1 cellular context compared by ENCODE assay signal in genomic region chr11:64249563-64250405, GRCh38.
TF ChIP-seq lines count a peak whose summit lies in the region.

No MANE protein-coding gene starts in this region.

TF ChIP-seq in A549, 52 proteins besides CTCF, POLR2A, EP300 and RAD21:
- TF ChIP-seq USF2 (IDR thresholded peaks at IDR 0.05) = no peak
- no peak for TF ChIP-seq TFCP2L1 (CRISPR knock-in tag; IDR thresholded peaks at IDR 0.05)
- peak; percentile 81; the same call in 1 of the 2 replicates for TF ChIP-seq KDM1A (IDR thresholded peaks at IDR 0.05; ENCODE audit: low read depth)
- TF ChIP-seq ESRRA (IDR thresholded peaks at IDR 0.05; ENCODE audit: borderline replicate concordance, low read length) = no peak
- TF ChIP-seq ZFP36 (IDR thresholded peaks at IDR 0.05; ENCODE audit: borderline replicate concordance, partially characterized antibody) = peak; percentile 87
- no peak for TF ChIP-seq RCOR1 (IDR thresholded peaks at IDR 0.05; ENCODE audit: low read depth, low read length)
- TF ChIP-seq NPAS2 (CRISPR knock-in tag; IDR thresholded peaks at IDR 0.05; ENCODE audit: borderline replicate concordance) = no peak
- TF ChIP-seq RNF2 (IDR thresholded peaks at IDR 0.05; ENCODE audit: borderline replicate concordance, low read depth) = no peak
- no peak for TF ChIP-seq HOXB5 (CRISPR knock-in tag; IDR thresholded peaks at IDR 0.05)
- TF ChIP-seq EHMT2 (IDR thresholded peaks at IDR 0.05; ENCODE audit: low read depth) = no peak
- no peak for TF ChIP-seq JUNB (IDR thresholded peaks at IDR 0.05)
- no peak for TF ChIP-seq ZSCAN20 (CRISPR knock-in tag; IDR thresholded peaks at IDR 0.05)
- no peak for TF ChIP-seq FOSL2 (IDR thresholded peaks at IDR 0.05)
- TF ChIP-seq FOSL2 (CRISPR knock-in tag; IDR thresholded peaks at IDR 0.05) = no peak
- TF ChIP-seq REST (IDR thresholded peaks at IDR 0.05) = no peak
